ENCODE assay signal across 8 cellular contexts in the genomic region with DNA sequence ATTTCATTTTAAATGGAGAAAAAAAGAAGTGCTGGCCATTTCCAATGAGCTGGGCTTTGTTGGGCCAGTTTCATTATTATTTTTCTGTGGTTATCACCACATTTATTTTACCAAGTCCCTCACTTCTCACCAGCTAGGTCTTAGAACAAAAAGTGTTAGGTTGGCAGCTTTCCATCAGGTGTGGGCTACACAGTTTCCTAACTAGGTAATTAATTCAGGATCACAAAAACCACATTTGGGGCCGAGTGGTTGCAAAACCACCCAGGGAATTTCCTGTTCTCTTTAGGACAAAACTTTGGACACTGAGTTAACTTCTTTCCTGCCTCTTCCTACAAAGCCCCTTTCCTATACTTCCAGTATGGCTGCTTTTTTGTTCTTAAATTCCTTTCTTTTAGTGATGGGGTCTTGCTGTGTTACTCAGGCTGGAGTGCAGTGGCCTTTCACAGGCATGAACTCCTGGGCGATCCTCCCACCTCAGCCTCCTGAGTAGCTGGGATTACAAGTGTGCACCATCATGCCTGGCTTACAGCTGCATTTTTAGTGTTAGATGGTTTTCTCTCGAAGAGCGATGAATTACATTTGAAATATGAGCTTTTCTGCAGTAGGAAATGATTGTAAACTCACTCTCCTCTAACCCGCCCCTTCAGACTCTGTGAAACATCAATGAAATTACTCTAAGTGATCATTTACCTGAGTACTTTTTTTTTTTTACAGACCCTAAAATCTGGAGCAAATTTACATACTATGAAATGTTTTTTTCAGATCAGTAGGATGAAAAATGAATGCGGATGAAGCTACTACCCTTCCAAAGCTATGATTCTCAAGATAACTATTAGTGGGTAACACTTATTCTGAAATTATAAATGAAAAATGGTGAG. TPM values are rescaled to one million over a fixed set of nuclear protein-coding genes. Genes with fewer than 3 reads are reported as not detected.
DNase-seq lines count a peak whose midpoint lies in the region; ATAC-seq and TF ChIP-seq lines count a peak whose summit lies in the region.

No MANE protein-coding gene starts in this region.

- H3K27ac ChIP-seq in adrenal gland (peak overlapping the region in 4 of 5 donors; percentile 98 to 100 (median 99)), liver (ENCODE audit: low read depth in 1 of 2, low read length in 2 of 2) (peak overlapping the region; percentile 99), transverse colon (peak overlapping the region; percentile 96 to 100 (median 99))

- in situ Hi-C loops in transverse colon (cut with MboI; ENCODE audit: low pct_ligation_motif_present in 1 of 4, low pct_unique_long_range_greater_than_20kb in 1 of 4, low sequenced_read_pairs in 3 of 4) = loop anchor here in 3 of 4 donors (5.0 to 25.0 kb wide), 3 partner anchors 102 to 392 kb away; no protein-coding TSS in a partner anchor

- H3K4me3 ChIP-seq in adrenal gland (no peak overlapping the region), liver (ENCODE audit: low read depth in 1 of 3, low read length in 3 of 3) (no peak overlapping the region), transverse colon (no peak overlapping the region)

- TF ChIP-seq RAD21 in liver (IDR thresholded peaks at IDR 0.05) = no peak

- intact Hi-C loops in activated naive CD4-positive, alpha-beta T cell treated with anti-CD3 and anti-CD28 coated beads for 36 hours (cut with micrococcal nuclease) = loop anchor here (1.0 kb wide), 9 partner anchors 178 to 402 kb away; no protein-coding TSS in a partner anchor
- intact Hi-C loops in adrenal gland (cut with DNase I) = loop anchor here (5.0 to 10.0 kb wide), 3 partner anchors 94 to 394 kb away; no protein-coding TSS in a partner anchor
- intact Hi-C loops in transverse colon (cut with DNase I; ENCODE audit: low total_unique reads) = loop anchor here (10.0 kb wide), 3 partner anchors 116 to 404 kb away; no protein-coding TSS in a partner anchor
- intact Hi-C loops in left colon (cut with DNase I, micrococcal nuclease) = loop anchor here in 1 of 2 donors (10.0 kb wide), 3 partner anchors 64 to 204 kb away; no protein-coding TSS in a partner anchor

- no peaks in the 10 kb centered on the region for H3K9me3 Mint-ChIP-seq in activated naive CD4-positive, alpha-beta T cell treated with anti-CD3 and anti-CD28 coated beads for 36 hours

- H3K36me3 Mint-ChIP-seq in activated naive CD4-positive, alpha-beta T cell treated with anti-CD3 and anti-CD28 coated beads for 36 hours (ENCODE audit: low read depth) = peaks cover 17% of the 10 kb centered on the region

- peaks cover 9 to 24% of the 10 kb centered on the region in 2 donors for H3K4me1 ChIP-seq in adrenal gland (replicated peaks in 1 of 2)
- peaks cover 6 to 29% (median 18%) of the 10 kb centered on the region in 4 donors for H3K4me1 ChIP-seq in liver (ENCODE audit: control insufficient read depth in 4 of 4, insufficient read depth in 4 of 4, low read length in 3 of 4)
- H3K4me1 ChIP-seq in transverse colon = peaks cover 15 to 29% (median 22%) of the 10 kb centered on the region in 4 donors

- ATAC-seq in left colon (no peak), GM21529 (IDR thresholded peaks at IDR 0.05; ENCODE audit: unreplicated experiment) (no peak)

- peak overlapping the region in 1 of 2 donors; percentile 68 for H3K9ac ChIP-seq in liver (ENCODE audit: low read depth in 1 of 2, low read length in 2 of 2)

- H3K36me3 ChIP-seq in adrenal gland (replicated peaks in 1 of 2) (peaks cover 0 to 23% of the 10 kb centered on the region in 2 donors), liver (ENCODE audit: control insufficient read depth in 4 of 4, insufficient read depth in 3 of 4, low read depth in 1 of 4, low read length in 3 of 4) (peaks cover 0 to 8% (median 0%) of the 10 kb centered on the region in 4 donors), transverse colon (peaks cover 0 to 16% (median 10%) of the 10 kb centered on the region in 4 donors)

- WGBS in adrenal gland, 4 donors = 42 to 54% (median 49%) methylated on average over 6 of the region's 6 CpGs
- WGBS in liver = 39% methylated on average over 6 of the region's 6 CpGs
- 16 to 17% methylated on average over 5 to 6 of the region's 6 CpGs for WGBS in transverse colon (ENCODE audit: low coverage in 1 of 2), 2 donors

- CTCF ChIA-PET in activated naive CD4-positive, alpha-beta T cell treated with anti-CD3 and anti-CD28 coated beads for 36 hours (lab: Charles Lee) = interaction anchor here (0.6 to 13.9 kb wide), 72 partner anchors 9 to 851 kb away, joined by 3 to 505 read pairs (median 5); no protein-coding TSS in a partner anchor

- no peaks in the 10 kb centered on the region for H3K27me3 Mint-ChIP-seq in activated naive CD4-positive, alpha-beta T cell treated with anti-CD3 and anti-CD28 coated beads for 36 hours (ENCODE audit: low read depth)

- no peak for TF ChIP-seq POLR2A in adrenal gland (IDR thresholded peaks at IDR 0.05)
- no peak for TF ChIP-seq POLR2A in transverse colon (IDR thresholded peaks at IDR 0.05)

- DNase-seq in activated naive CD4-positive, alpha-beta T cell treated with anti-CD3 and anti-CD28 coated beads for 36 hours = peak; percentile 43
- no peak for DNase-seq in activated naive CD4-positive, alpha-beta T cell treated with anti-CD3 and anti-CD28 coated beads, Interleukin-2, amount 50 U/mL, for 16 hours
- DNase-seq in adrenal gland (no peak), transverse colon (no peak), left colon (no peak), mesenteric fat pad (ENCODE audit: low spot score) (no peak)

- H3K4me1 Mint-ChIP-seq in activated naive CD4-positive, alpha-beta T cell treated with anti-CD3 and anti-CD28 coated beads for 36 hours (ENCODE audit: low read depth) = peaks cover 22% of the 10 kb centered on the region

- TF ChIP-seq CTCF in adrenal gland (IDR thresholded peaks at IDR 0.05) (no peak), liver (IDR thresholded peaks at IDR 0.05; ENCODE audit: low read depth, low read length, missing input control) (no peak), transverse colon (IDR thresholded peaks at IDR 0.05) (no peak)

- no peak for TF ChIP-seq EP300 in transverse colon (IDR thresholded peaks at IDR 0.05; ENCODE audit: low read depth)

- peak overlapping the region; percentile 65 for H3K27ac Mint-ChIP-seq in activated naive CD4-positive, alpha-beta T cell treated with anti-CD3 and anti-CD28 coated beads for 36 hours

- H3K4me3 Mint-ChIP-seq in activated naive CD4-positive, alpha-beta T cell treated with anti-CD3 and anti-CD28 coated beads for 36 hours = no peak overlapping the region

- H3K9me3 ChIP-seq in adrenal gland (replicated peaks in 1 of 3) = no peaks in the 10 kb centered on the region
- no peaks in the 10 kb centered on the region for H3K9me3 ChIP-seq in liver (ENCODE audit: control insufficient read depth in 4 of 4, low read length in 3 of 4)
- no peaks in the 10 kb centered on the region for H3K9me3 ChIP-seq in transverse colon

- H3K27me3 ChIP-seq in adrenal gland (no peaks in the 10 kb centered on the region), liver (ENCODE audit: control insufficient read depth in 4 of 4, insufficient read depth in 4 of 4, low read length in 3 of 4) (no peaks in the 10 kb centered on the region), transverse colon (no peaks in the 10 kb centered on the region)

TF ChIP-seq in liver, 16 proteins besides CTCF, POLR2A, EP300 and RAD21:
- TF ChIP-seq JUND (IDR thresholded peaks at IDR 0.05) (no peak), SP1 (IDR thresholded peaks at IDR 0.05) (no peak), RXRA (IDR thresholded peaks at IDR 0.05) (no peak), TAF1 (conservative IDR thresholded peaks at IDR 0.05) (no peak), FOXA2 (IDR thresholded peaks at IDR 0.05) (no peak), YY1 (IDR thresholded peaks at IDR 0.05) (no peak), NR2F2 (IDR thresholded peaks at IDR 0.05) (no peak)
- TF ChIP-seq, protein P1, sequence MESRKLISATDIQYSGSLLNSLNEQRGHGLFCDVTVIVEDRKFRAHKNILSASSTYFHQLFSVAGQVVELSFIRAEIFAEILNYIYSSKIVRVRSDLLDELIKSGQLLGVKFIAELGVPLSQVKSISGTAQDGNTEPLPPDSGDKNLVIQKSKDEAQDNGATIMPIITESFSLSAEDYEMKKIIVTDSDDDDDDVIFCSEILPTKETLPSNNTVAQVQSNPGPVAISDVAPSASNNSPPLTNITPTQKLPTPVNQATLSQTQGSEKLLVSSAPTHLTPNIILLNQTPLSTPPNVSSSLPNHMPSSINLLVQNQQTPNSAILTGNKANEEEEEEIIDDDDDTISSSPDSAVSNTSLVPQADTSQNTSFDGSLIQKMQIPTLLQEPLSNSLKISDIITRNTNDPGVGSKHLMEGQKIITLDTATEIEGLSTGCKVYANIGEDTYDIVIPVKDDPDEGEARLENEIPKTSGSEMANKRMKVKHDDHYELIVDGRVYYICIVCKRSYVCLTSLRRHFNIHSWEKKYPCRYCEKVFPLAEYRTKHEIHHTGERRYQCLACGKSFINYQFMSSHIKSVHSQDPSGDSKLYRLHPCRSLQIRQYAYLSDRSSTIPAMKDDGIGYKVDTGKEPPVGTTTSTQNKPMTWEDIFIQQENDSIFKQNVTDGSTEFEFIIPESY (IDR thresholded peaks at IDR 0.05) = no peak
- TF ChIP-seq, protein P2, sequence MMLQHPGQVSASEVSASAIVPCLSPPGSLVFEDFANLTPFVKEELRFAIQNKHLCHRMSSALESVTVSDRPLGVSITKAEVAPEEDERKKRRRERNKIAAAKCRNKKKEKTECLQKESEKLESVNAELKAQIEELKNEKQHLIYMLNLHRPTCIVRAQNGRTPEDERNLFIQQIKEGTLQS (IDR thresholded peaks at IDR 0.05) = no peak
- TF ChIP-seq, protein P3, sequence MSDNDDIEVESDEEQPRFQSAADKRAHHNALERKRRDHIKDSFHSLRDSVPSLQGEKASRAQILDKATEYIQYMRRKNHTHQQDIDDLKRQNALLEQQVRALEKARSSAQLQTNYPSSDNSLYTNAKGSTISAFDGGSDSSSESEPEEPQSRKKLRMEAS (IDR thresholded peaks at IDR 0.05) = no peak

RNA-seq across cellular contexts. Expression of a gene that starts 2.6 kb away (rescaled TPM):
- total RNA-seq in activated naive CD4-positive, alpha-beta T cell treated with anti-CD3 and anti-CD28 coated beads for 36 hours = 10 to 100 TPM; 37.3 to 38.4 TPM
- total RNA-seq in adrenal gland (100 to 1,000 TPM in 5 of 8 donors, 10 to 100 TPM in 3; 46.2 to 333 (median 111) TPM), liver (10 to 100 TPM; 10.3 to 19.7 TPM), transverse colon (100 to 1,000 TPM; 114 to 305 (median 208) TPM), left colon (100 to 1,000 TPM; 199 to 250 TPM), mesenteric fat pad (237 TPM)
- polyA plus RNA-seq in adrenal gland (100 to 1,000 TPM in 2 of 3 donors, 10 to 100 TPM in 1; 29.2 to 159 (median 105) TPM), liver (10 to 100 TPM; 18.1 to 26.8 TPM)
